Comparison of ENCODE assay signal across 8 cellular contexts in the genomic region with DNA sequence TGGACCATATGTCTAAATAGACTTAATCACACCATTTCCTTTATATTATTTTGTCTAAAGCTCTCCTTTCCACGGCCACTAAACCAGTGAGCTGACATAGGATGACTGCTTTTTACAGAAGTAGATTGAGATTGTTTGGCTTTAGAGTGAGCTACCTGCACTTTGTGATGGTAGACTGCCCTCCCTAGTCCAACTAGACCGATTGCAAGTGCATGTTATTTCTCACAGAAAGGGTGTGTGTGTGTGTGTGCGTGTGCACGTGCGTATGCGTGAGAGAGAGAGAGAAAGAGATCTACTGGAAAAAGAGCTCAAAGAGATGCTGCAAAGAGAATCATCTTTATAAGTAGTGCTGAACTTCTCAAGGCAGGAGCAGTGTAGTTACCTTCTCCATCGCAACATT.
A peak's percentile ranks its signal among the peaks of the same experiment; 100 is the strongest.
DNase-seq lines count a peak whose midpoint lies in the region; ATAC-seq and TF ChIP-seq lines count a peak whose summit lies in the region.

No MANE protein-coding gene starts in this region.

- intact Hi-C loops in activated CD4-positive, alpha-beta T cell treated with anti-CD3 and anti-CD28 coated beads, Interleukin-2, amount 10 ng/mL, durations not matched to agents 24 days and 14 days (cut with micrococcal nuclease), result loop anchor here (5.0 kb wide), 1 partner anchor 171 kb away; no protein-coding TSS in a partner anchor
- intact Hi-C loops in psoas muscle (cut with DNase I), result loop anchor here in 1 of 2 donors (5.0 kb wide), 1 partner anchor 46 kb away; no protein-coding TSS in a partner anchor

- TF ChIP-seq CTCF in chondrocyte (IDR thresholded peaks at IDR 0.05) (peak; percentile 40), psoas muscle (IDR thresholded peaks at IDR 0.05) (peak; percentile 21)

- H3K27ac ChIP-seq in psoas muscle, result peak overlapping the region; percentile 67

- no peaks in the 10 kb centered on the region for H3K27me3 Mint-ChIP-seq in activated CD4-positive, alpha-beta T cell treated with anti-CD3 and anti-CD28 coated beads, Interleukin-2, amount 10 ng/mL, durations not matched to agents 24 days and 14 days
- no peaks in the 10 kb centered on the region for H3K27me3 Mint-ChIP-seq in chondrocyte (ENCODE audit: low read depth)

- peaks cover 56% of the 10 kb centered on the region for H3K4me1 ChIP-seq in psoas muscle

- H3K27me3 ChIP-seq in psoas muscle (ENCODE audit: insufficient read depth in 3 of 3, low read length in 2 of 3), result no peaks in the 10 kb centered on the region

- H3K36me3 Mint-ChIP-seq in activated CD4-positive, alpha-beta T cell treated with anti-CD3 and anti-CD28 coated beads, Interleukin-2, amount 10 ng/mL, durations not matched to agents 24 days and 14 days (ENCODE audit: low read depth), result peaks cover 14% of the 10 kb centered on the region
- peaks cover 10% of the 10 kb centered on the region for H3K36me3 Mint-ChIP-seq in chondrocyte (ENCODE audit: low read depth)

- H3K4me3 ChIP-seq in psoas muscle, result no peak overlapping the region

- ATAC-seq in psoas muscle, result peak; percentile 13 to 65 (median 42)
- no peak for ATAC-seq in HG03439 (IDR thresholded peaks at IDR 0.05; ENCODE audit: unreplicated experiment)

- 48 to 56% (median 52%) methylated on average over 7 of the region's 7 CpGs for WGBS in psoas muscle, 3 donors

- peaks cover 7% of the 10 kb centered on the region for H3K9me3 ChIP-seq in psoas muscle

- peaks cover 2 to 4% of the 10 kb centered on the region in 2 donors for H3K36me3 ChIP-seq in psoas muscle (ENCODE audit: insufficient read depth in 1 of 2, low read depth in 1 of 2)

- H3K4me1 Mint-ChIP-seq in activated CD4-positive, alpha-beta T cell treated with anti-CD3 and anti-CD28 coated beads, Interleukin-2, amount 10 ng/mL, durations not matched to agents 24 days and 14 days, result peaks cover 32% of the 10 kb centered on the region
- H3K4me1 Mint-ChIP-seq in chondrocyte (ENCODE audit: low read depth), result peaks cover 69% of the 10 kb centered on the region

- peaks cover 6% of the 10 kb centered on the region for H3K9me3 Mint-ChIP-seq in activated CD4-positive, alpha-beta T cell treated with anti-CD3 and anti-CD28 coated beads, Interleukin-2, amount 10 ng/mL, durations not matched to agents 24 days and 14 days
- peaks cover 6% of the 10 kb centered on the region for H3K9me3 Mint-ChIP-seq in chondrocyte (ENCODE audit: low read depth)

- peak; percentile 75 for DNase-seq in activated CD4-positive, alpha-beta T cell treated with anti-CD3 and anti-CD28 coated beads, Interleukin-2, amount 10 ng/mL, durations not matched to agents 24 days and 14 days
- DNase-seq in activated CD4-positive, alpha-beta T cell treated with anti-CD3 and anti-CD28 coated beads for 1 hour, result no peak
- DNase-seq in NCI-H1092 (lab: John Stamatoyannopoulos, UW) (peak; percentile 37), chondrocyte (ENCODE audit: low spot score) (no peak), psoas muscle (no peak), epidermal melanocyte (ENCODE audit: insufficient read length, low spot score) (no peak), SHP77 (lab: John Stamatoyannopoulos, UW) (no peak)

- no peak overlapping the region for H3K27ac Mint-ChIP-seq in activated CD4-positive, alpha-beta T cell treated with anti-CD3 and anti-CD28 coated beads, Interleukin-2, amount 10 ng/mL, durations not matched to agents 24 days and 14 days
- H3K27ac Mint-ChIP-seq in chondrocyte (ENCODE audit: unreplicated experiment), result peak overlapping the region; percentile 53

- no peak overlapping the region for H3K4me3 Mint-ChIP-seq in activated CD4-positive, alpha-beta T cell treated with anti-CD3 and anti-CD28 coated beads, Interleukin-2, amount 10 ng/mL, durations not matched to agents 24 days and 14 days
- no peak overlapping the region for H3K4me3 Mint-ChIP-seq in chondrocyte (ENCODE audit: unreplicated experiment)

Comparison
In these comparisons a context has a peak if more than half of its experiments do, and no peak if none do; other contexts are left out.
1. DNase-seq: peak in activated CD4-positive, alpha-beta T cell treated with anti-CD3 and anti-CD28 coated beads, Interleukin-2, amount 10 ng/mL, durations not matched to agents 24 days and 14 days (single experiment) and NCI-H1092 (single experiment); none in activated CD4-positive, alpha-beta T cell treated with anti-CD3 and anti-CD28 coated beads for 1 hour (single experiment), chondrocyte (single experiment), psoas muscle (0 of 2), epidermal melanocyte (single experiment) and SHP77 (0 of 2).